In genomic region chr3:26603771-26604170, GRCh38 we compare ENCODE assay signal across 14 cellular contexts. TPM values are rescaled to one million over a fixed set of nuclear protein-coding genes. Genes with fewer than 3 reads are reported as not detected.
"Had no signal": no experiment of that assay in that cellular context is flagged by ENCODE, and none has a peak within 500 bp of the region (broad histone marks: within the 10 kb centered on the region; RNA-seq: fewer than 3 reads in every experiment).

No MANE protein-coding gene starts in this region.

RNA-seq across cellular contexts. Expression of gene LRRC3B, which starts 18.8 kb away (rescaled TPM):
- total RNA-seq: activated naive CD4-positive, alpha-beta T cell treated with anti-CD3 and anti-CD28 coated beads for 36 hours; activated naive CD4-positive, alpha-beta T cell treated with anti-CD3 and anti-CD28 coated beads, Interleukin-2, amount 50 U/mL, for 72 hours; activated naive CD8-positive, alpha-beta T cell treated with anti-CD3 and anti-CD28 coated beads for 36 hours; activated naive CD8-positive, alpha-beta T cell treated with anti-CD3 and anti-CD28 coated beads, Interleukin-2, amount 10 ng/mL, durations not matched to agents 7 days and 5 days; activated T-cell treated with anti-CD3 and anti-CD28 coated beads, Interleukin-2, amount 50 U/mL, for 4 hours; activated T-cell treated with anti-CD3 and anti-CD28 coated beads, Interleukin-2, amount 50 U/mL, for 72 hours; activated T-helper 1 cell treated with anti-CD3 and anti-CD28 coated beads, Interleukin-12 subunit alpha, Interleukin-12 subunit beta, Interleukin-2, Interleukin-4 antibody, amounts not matched to agents 30 ng/mL and 10 ng/mL and 1 ng/mL, durations not matched to agents 14 hours and 24 hours and 36 hours; activated T-helper 2 cell treated with anti-CD3 and anti-CD28 coated beads, Interferon-gamma antibody, Interleukin-2, Interleukin-4, amounts not matched to agents 10 μg/mL and 5 μg/mL and 100 μg/mL, durations not matched to agents 14 hours and 24 hours and 36 hours; ascending aorta; body of pancreas; bronchial epithelial cell; chondrocyte had no signal
- polyA plus RNA-seq: aorta, cardiac muscle cell had no signal
